ENCODE assay signal across 8 cellular contexts in the genomic region with DNA sequence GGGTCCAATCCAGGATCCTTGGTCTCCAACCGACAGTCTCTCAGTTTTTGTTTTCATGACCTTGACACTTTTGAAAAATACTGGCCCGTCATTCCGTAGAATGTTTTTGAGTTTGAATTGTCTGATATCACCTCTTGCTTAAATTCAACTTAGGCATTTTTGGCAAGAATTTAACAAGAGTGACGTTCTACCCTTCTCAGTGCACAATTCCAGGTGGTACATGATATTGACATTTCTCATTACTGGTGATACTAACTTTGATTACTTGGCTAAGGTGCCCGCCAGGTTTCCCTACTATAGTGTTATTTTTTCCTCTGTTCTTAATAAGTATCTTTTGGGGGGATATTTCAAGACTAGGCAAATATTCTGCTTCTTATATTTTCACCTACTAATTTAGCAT.
"Had no signal": no experiment of that assay in that cellular context is flagged by ENCODE, and none has a peak within 500 bp of the region (broad histone marks: within the 10 kb centered on the region; RNA-seq: fewer than 3 reads in every experiment).

No MANE protein-coding gene starts in this region.

- FAIRE-seq: HepG2, HTR-8/SVneo, K562 had no signal

- H3K27ac ChIP-seq: HL-60 had no signal

- H3K4me3 Mint-ChIP-seq: IgD-negative memory B cell had no signal

- ATAC-seq: HepG2, K562 had no signal

- H3K4me3 ChIP-seq: K562 had no signal

- DNase-seq: IMR-90, KBM-7, KG1 had no signal

- H3K4me1 Mint-ChIP-seq: IgD-negative memory B cell had no signal

- H3K27me3 Mint-ChIP-seq: IgD-negative memory B cell had no signal

- H3K27ac Mint-ChIP-seq: IgD-negative memory B cell had no signal
